1 cellular context compared by ENCODE assay signal in genomic region chr1:202656951-202657646, GRCh38.
TF ChIP-seq lines count a peak whose summit lies in the region.

No MANE protein-coding gene starts in this region.

TF ChIP-seq in HepG2, 621 proteins besides CTCF, POLR2A, EP300 and RAD21 (continued from another document):
- TF ChIP-seq SALL1 (CRISPR knock-in tag; IDR thresholded peaks at IDR 0.05) = 0 out of 2 replicates have a peak, but pooled peaks have one; percentile 29
- no peak for TF ChIP-seq HNRNPH1 (optimal IDR thresholded peaks at IDR 0.05; ENCODE audit: low read depth, low read length)
- peak; percentile 63; the same call in 1 of the 2 replicates for TF ChIP-seq EHMT2 (IDR thresholded peaks at IDR 0.05; ENCODE audit: borderline replicate concordance, low read depth, low read length)
